Comparison of ENCODE assay signal across 8 cellular contexts in the genomic region with DNA sequence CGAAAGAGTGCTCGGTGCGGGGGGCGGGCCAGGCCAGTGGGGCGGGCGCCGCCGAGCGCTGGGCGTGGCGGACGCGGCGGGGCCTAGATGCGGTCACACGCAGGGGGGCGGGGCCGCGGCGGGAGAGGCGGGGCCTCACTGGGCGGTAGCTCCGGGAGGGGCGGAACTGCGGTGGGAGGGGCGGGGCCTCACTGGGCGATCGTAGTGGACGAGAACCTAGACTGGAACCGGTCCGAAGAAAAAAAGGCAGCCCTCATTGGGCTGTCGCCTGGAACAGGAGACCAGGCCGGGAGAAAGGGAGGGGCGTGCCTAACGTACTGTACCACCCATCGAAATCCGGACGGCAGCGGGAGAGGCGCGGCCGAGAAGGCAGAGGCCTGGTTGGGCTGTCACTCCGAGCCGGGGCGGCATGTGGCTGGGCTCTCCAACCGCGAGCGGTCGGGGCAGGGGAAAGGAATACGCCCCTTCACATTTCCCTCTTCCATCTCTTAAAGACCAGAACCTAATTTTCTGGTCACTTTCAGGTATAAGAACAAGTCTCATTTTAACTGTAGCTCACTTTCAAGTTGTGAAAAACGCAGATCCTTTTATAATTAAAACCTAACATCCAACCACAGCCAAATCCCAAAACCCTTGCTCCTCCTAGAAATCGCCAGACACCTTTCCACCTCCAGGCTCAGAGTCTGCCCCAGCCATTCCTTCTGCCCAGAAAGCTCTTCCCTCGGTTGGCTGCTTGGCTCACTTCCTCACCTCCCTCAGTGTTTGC. TPM values are rescaled to one million over a fixed set of nuclear protein-coding genes. Genes with fewer than 3 reads are reported as not detected.
A peak's percentile ranks its signal among the peaks of the same experiment; 100 is the strongest.
DNase-seq lines count a peak whose midpoint lies in the region; ATAC-seq and TF ChIP-seq lines count a peak whose summit lies in the region.

A gene with protein sequence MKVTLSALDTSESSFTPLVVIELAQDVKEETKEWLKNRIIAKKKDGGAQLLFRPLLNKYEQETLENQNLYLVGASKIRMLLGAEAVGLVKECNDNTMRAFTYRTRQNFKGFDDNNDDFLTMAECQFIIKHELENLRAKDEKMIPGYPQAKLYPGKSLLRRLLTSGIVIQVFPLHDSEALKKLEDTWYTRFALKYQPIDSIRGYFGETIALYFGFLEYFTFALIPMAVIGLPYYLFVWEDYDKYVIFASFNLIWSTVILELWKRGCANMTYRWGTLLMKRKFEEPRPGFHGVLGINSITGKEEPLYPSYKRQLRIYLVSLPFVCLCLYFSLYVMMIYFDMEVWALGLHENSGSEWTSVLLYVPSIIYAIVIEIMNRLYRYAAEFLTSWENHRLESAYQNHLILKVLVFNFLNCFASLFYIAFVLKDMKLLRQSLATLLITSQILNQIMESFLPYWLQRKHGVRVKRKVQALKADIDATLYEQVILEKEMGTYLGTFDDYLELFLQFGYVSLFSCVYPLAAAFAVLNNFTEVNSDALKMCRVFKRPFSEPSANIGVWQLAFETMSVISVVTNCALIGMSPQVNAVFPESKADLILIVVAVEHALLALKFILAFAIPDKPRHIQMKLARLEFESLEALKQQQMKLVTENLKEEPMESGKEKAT (minus strand): TSS at position 38 of the 766 bp plus-strand sequence. CDS start 16,159 bp downstream, outside the sequence.

- TF ChIP-seq EP300 in upper lobe of left lung (IDR thresholded peaks at IDR 0.05) = peak in 1 of 4 donors; percentile 21

- H3K9me3 ChIP-seq in left ventricle myocardium inferior (replicated peaks) = no peaks in the 10 kb centered on the region
- H3K9me3 ChIP-seq in upper lobe of left lung = no peaks in the 10 kb centered on the region

- intact Hi-C loops in left ventricle myocardium inferior (cut with micrococcal nuclease) = no loop called here
- intact Hi-C loops in posterior vena cava (cut with DNase I) = no loop called here

- H3K27ac ChIP-seq in angular gyrus (ENCODE audit: low read depth, low read length) = peak within 1 kb of the TSS; percentile 52
- H3K27ac ChIP-seq in left ventricle myocardium inferior (replicated peaks) = peak within 1 kb of the TSS; percentile 85
- H3K27ac ChIP-seq in upper lobe of left lung = peak within 1 kb of the TSS; percentile 77 to 91 (median 87)

- TF ChIP-seq POLR2A in upper lobe of left lung (IDR thresholded peaks at IDR 0.05) = peak in 2 of 4 donors; percentile 63 to 73

- peak; percentile 93 for ATAC-seq in GM18498 (IDR thresholded peaks at IDR 0.05; ENCODE audit: unreplicated experiment)
- peak; percentile 93 for ATAC-seq in HG02885 (IDR thresholded peaks at IDR 0.05; ENCODE audit: poor library complexity, unreplicated experiment)
- peak; percentile 99 for ATAC-seq in upper lobe of left lung (ENCODE audit: low FRiP score in 2 of 2)

- DNase-seq in NCI-H1694 treated with DMSO at 0.1 percent for 48 hours (lab: John Stamatoyannopoulos, UW) (peak; percentile 85), T-helper 2 cell (peak; percentile 86 to 96 (median 93)), left ventricle myocardium inferior (peak; percentile 99), posterior vena cava (ENCODE audit: low spot score) (peak; percentile 100), upper lobe of left lung (peak; percentile 100)

- TF ChIP-seq CTCF in left ventricle myocardium inferior (IDR thresholded peaks at IDR 0.05; ENCODE audit: borderline replicate concordance) = no peak
- no peak for TF ChIP-seq CTCF in upper lobe of left lung (IDR thresholded peaks at IDR 0.05)

- 1% methylated on average over 21 to 26 of the region's 53 CpGs for WGBS in upper lobe of left lung, 2 donors

- H3K27me3 ChIP-seq in left ventricle myocardium inferior (ENCODE audit: low read depth) (no peaks in the 10 kb centered on the region), upper lobe of left lung (no peaks in the 10 kb centered on the region)

- H3K36me3 ChIP-seq in left ventricle myocardium inferior (no peaks in the 10 kb centered on the region), upper lobe of left lung (no peaks in the 10 kb centered on the region)

- H3K4me3 ChIP-seq in left ventricle myocardium inferior (peak within 1 kb of the TSS; percentile 97), upper lobe of left lung (peak within 1 kb of the TSS; percentile 77 to 98 (median 88))

- H3K4me1 ChIP-seq in left ventricle myocardium inferior (peaks cover 21% of the 10 kb centered on the region), upper lobe of left lung (peaks cover 6 to 14% (median 10%) of the 10 kb centered on the region in 4 donors)

RNA-seq across cellular contexts. Expression of the gene that starts here (rescaled TPM):
- total RNA-seq in left ventricle myocardium inferior (12.6 TPM), posterior vena cava (10 to 100 TPM; 56.1 to 61.5 TPM), upper lobe of left lung (10 to 100 TPM; 12.9 to 27.2 (median 18.3) TPM)

Comparison
In these comparisons a context has a peak if more than half of its experiments do, and no peak if none do; other contexts are left out.
1. Peak in every context shown above with its lines: DNase-seq, ATAC-seq, H3K4me3 ChIP-seq and H3K27ac ChIP-seq.